1 cellular context compared by ENCODE assay signal in the genomic region with DNA sequence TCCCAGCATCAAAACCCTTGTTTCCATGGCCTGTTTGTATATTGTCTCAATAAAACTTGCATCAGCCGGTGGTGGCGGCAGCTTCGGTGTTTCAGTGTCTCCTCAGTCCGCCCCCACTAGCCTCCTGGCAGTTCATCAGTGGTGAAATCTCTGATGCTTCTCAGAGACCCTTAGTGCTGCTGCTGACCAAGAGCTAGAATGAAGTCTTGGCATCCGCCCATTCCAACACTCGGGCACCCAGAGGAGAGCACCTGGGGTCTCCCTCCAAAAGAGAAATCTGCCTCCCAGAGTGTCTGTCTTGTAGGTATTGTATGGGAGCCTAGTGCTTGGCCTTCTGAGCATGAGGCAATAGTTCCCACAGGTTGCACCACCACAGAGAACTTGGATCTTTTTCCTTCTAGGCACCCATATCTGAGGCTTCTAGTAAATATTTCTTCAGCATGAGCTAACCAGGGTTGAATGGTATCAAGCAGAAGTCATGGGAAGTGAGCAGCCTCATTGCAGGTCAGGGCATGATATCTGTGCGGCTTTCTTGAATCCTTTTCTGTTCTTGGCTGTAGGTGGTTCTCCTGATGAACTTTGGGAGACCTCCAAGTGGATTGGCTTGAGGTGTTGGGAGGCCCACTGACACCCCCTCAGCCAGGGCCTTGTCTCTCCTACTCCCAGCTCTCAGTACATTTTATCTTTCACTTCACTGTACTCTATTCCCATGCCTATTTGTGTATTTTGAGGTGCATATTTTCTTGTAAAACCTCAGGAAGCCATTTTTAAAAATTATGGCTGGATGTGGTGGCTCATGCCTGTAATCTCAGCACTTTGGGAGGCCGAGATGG.
TF ChIP-seq lines count a peak whose summit lies in the region.

No MANE protein-coding gene starts in this region.

TF ChIP-seq in K562, 482 proteins besides CTCF, POLR2A, EP300 and RAD21 (continued from another document and continues in another):
- TF ChIP-seq, protein P1, sequence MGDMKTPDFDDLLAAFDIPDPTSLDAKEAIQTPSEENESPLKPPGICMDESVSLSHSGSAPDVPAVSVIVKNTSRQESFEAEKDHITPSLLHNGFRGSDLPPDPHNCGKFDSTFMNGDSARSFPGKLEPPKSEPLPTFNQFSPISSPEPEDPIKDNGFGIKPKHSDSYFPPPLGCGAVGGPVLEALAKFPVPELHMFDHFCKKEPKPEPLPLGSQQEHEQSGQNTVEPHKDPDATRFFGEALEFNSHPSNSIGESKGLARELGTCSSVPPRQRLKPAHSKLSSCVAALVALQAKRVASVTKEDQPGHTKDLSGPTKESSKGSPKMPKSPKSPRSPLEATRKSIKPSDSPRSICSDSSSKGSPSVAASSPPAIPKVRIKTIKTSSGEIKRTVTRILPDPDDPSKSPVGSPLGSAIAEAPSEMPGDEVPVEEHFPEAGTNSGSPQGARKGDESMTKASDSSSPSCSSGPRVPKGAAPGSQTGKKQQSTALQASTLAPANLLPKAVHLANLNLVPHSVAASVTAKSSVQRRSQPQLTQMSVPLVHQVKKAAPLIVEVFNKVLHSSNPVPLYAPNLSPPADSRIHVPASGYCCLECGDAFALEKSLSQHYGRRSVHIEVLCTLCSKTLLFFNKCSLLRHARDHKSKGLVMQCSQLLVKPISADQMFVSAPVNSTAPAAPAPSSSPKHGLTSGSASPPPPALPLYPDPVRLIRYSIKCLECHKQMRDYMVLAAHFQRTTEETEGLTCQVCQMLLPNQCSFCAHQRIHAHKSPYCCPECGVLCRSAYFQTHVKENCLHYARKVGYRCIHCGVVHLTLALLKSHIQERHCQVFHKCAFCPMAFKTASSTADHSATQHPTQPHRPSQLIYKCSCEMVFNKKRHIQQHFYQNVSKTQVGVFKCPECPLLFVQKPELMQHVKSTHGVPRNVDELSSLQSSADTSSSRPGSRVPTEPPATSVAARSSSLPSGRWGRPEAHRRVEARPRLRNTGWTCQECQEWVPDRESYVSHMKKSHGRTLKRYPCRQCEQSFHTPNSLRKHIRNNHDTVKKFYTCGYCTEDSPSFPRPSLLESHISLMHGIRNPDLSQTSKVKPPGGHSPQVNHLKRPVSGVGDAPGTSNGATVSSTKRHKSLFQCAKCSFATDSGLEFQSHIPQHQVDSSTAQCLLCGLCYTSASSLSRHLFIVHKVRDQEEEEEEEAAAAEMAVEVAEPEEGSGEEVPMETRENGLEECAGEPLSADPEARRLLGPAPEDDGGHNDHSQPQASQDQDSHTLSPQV (IDR thresholded peaks at IDR 0.05), result no peak
- TF ChIP-seq PRPF4 (IDR thresholded peaks at IDR 0.05; ENCODE audit: insufficient read depth, low read depth, low read length, poor library complexity, severe bottlenecking), result no peak
- no peak for TF ChIP-seq TEAD4 (IDR thresholded peaks at IDR 0.05; ENCODE audit: low read length)
- peak; percentile 80; the same call in 1 of the 2 replicates for TF ChIP-seq TEAD4 (CRISPR knock-in tag; IDR thresholded peaks at IDR 0.05; ENCODE audit: borderline replicate concordance)
- no peak for TF ChIP-seq PHTF2 (CRISPR knock-in tag; IDR thresholded peaks at IDR 0.05)
- no peak; the same call in 1 of the 2 replicates for TF ChIP-seq TSHZ1 (CRISPR knock-in tag; IDR thresholded peaks at IDR 0.05)
- TF ChIP-seq MYC (IDR thresholded peaks at IDR 0.05; ENCODE audit: low read depth, low read length), result peak; percentile 76
- TF ChIP-seq MYC (CRISPR knock-in tag; IDR thresholded peaks at IDR 0.05; ENCODE audit: borderline replicate concordance, low read depth), result no peak
- no peak; the same call in 1 of the 2 replicates for TF ChIP-seq PHF8 (IDR thresholded peaks at IDR 0.05; ENCODE audit: borderline replicate concordance, low read length)
- peak; percentile 99 for TF ChIP-seq CEBPB (tag; IDR thresholded peaks at IDR 0.05)
- TF ChIP-seq, protein P2, sequence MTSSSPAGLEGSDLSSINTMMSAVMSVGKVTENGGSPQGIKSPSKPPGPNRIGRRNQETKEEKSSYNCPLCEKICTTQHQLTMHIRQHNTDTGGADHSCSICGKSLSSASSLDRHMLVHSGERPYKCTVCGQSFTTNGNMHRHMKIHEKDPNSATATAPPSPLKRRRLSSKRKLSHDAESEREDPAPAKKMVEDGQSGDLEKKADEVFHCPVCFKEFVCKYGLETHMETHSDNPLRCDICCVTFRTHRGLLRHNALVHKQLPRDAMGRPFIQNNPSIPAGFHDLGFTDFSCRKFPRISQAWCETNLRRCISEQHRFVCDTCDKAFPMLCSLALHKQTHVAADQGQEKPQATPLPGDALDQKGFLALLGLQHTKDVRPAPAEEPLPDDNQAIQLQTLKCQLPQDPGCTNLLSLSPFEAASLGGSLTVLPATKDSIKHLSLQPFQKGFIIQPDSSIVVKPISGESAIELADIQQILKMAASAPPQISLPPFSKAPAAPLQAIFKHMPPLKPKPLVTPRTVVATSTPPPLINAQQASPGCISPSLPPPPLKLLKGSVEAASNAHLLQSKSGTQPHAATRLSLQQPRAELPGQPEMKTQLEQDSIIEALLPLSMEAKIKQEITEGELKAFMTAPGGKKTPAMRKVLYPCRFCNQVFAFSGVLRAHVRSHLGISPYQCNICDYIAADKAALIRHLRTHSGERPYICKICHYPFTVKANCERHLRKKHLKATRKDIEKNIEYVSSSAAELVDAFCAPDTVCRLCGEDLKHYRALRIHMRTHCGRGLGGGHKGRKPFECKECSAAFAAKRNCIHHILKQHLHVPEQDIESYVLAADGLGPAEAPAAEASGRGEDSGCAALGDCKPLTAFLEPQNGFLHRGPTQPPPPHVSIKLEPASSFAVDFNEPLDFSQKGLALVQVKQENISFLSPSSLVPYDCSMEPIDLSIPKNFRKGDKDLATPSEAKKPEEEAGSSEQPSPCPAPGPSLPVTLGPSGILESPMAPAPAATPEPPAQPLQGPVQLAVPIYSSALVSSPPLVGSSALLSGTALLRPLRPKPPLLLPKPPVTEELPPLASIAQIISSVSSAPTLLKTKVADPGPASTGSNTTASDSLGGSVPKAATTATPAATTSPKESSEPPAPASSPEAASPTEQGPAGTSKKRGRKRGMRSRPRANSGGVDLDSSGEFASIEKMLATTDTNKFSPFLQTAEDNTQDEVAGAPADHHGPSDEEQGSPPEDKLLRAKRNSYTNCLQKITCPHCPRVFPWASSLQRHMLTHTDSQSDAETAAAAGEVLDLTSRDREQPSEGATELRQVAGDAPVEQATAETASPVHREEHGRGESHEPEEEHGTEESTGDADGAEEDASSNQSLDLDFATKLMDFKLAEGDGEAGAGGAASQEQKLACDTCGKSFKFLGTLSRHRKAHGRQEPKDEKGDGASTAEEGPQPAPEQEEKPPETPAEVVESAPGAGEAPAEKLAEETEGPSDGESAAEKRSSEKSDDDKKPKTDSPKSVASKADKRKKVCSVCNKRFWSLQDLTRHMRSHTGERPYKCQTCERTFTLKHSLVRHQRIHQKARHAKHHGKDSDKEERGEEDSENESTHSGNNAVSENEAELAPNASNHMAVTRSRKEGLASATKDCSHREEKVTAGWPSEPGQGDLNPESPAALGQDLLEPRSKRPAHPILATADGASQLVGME (CRISPR knock-in tag; IDR thresholded peaks at IDR 0.05), result no peak
- TF ChIP-seq GTF2B (IDR thresholded peaks at IDR 0.05; ENCODE audit: extremely low read depth, insufficient read length), result no peak
- no peak for TF ChIP-seq NR2C1 (IDR thresholded peaks at IDR 0.05)
- peak; percentile 35 for TF ChIP-seq NR2C1 (tag; IDR thresholded peaks at IDR 0.05)
- no peak for TF ChIP-seq ZNF184 (CRISPR knock-in tag; IDR thresholded peaks at IDR 0.05)
- no peak for TF ChIP-seq ZNF174 (CRISPR knock-in tag; IDR thresholded peaks at IDR 0.05)
- TF ChIP-seq, protein P3, sequence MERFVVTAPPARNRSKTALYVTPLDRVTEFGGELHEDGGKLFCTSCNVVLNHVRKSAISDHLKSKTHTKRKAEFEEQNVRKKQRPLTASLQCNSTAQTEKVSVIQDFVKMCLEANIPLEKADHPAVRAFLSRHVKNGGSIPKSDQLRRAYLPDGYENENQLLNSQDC (CRISPR knock-in tag; IDR thresholded peaks at IDR 0.05), result 0 out of 2 replicates have a peak, but pooled peaks have one; percentile 22
- no peak for TF ChIP-seq GABPB2 (CRISPR knock-in tag; conservative IDR thresholded peaks at IDR 0.05)
- TF ChIP-seq, protein P4, sequence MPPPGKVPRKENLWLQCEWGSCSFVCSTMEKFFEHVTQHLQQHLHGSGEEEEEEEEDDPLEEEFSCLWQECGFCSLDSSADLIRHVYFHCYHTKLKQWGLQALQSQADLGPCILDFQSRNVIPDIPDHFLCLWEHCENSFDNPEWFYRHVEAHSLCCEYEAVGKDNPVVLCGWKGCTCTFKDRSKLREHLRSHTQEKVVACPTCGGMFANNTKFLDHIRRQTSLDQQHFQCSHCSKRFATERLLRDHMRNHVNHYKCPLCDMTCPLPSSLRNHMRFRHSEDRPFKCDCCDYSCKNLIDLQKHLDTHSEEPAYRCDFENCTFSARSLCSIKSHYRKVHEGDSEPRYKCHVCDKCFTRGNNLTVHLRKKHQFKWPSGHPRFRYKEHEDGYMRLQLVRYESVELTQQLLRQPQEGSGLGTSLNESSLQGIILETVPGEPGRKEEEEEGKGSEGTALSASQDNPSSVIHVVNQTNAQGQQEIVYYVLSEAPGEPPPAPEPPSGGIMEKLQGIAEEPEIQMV (tag; conservative IDR thresholded peaks at IDR 0.05; ENCODE audit: low read depth), result peak; percentile 10; the same call in 1 of the 2 replicates
- no peak for TF ChIP-seq ARID3B (CRISPR knock-in tag; IDR thresholded peaks at IDR 0.05; ENCODE audit: borderline replicate concordance)
- TF ChIP-seq HMBOX1 (IDR thresholded peaks at IDR 0.05), result 0 out of 2 replicates have a peak, but pooled peaks have one; percentile 36
- no peak for TF ChIP-seq ZNF121 (CRISPR knock-in tag; conservative IDR thresholded peaks at IDR 0.05)
- no peak for TF ChIP-seq SREBF2 (CRISPR knock-in tag; IDR thresholded peaks at IDR 0.05)
- TF ChIP-seq NCOR1 (IDR thresholded peaks at IDR 0.05), result no peak
- no peak for TF ChIP-seq ZNF785 (CRISPR knock-in tag; IDR thresholded peaks at IDR 0.05)
- no peak for TF ChIP-seq ZNF518B (CRISPR knock-in tag; IDR thresholded peaks at IDR 0.05)
- TF ChIP-seq TEAD1 (CRISPR knock-in tag; IDR thresholded peaks at IDR 0.05), result 0 out of 4 replicates have a peak, but pooled peaks of 1 of the 2 experiments have one; percentile 44
